Comparison of ENCODE assay signal across 4 cellular contexts in the genomic region with DNA sequence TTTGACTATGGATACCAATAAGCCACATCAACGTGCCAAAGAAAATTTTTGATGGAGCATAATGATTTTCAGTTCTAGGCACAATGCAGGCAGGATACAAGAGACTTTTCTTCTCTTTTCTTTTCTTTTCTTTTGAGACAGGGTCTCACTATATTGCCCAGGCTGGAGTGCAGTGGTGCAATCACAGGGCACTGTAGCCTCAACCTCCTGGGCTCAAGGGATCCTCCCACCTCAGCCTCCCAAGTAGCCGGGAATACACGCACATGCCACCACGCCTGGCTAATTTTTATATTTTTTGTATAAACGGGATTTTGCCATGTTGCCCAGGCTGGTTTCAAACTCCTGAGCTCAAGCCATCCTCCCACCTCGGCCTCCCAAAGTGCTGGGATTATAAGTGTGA. TPM values are rescaled to one million over a fixed set of nuclear protein-coding genes. Genes with fewer than 3 reads are reported as not detected.
"Had no signal": no experiment of that assay in that cellular context is flagged by ENCODE, and none has a peak within 500 bp of the region (broad histone marks: within the 10 kb centered on the region; RNA-seq: fewer than 3 reads in every experiment).

No MANE protein-coding gene starts in this region.

RNA-seq across cellular contexts. Expression of a gene that starts 7.4 kb away (rescaled TPM):
- total RNA-seq: HT-29, HT1080, IMR-90 had no signal
- polyA plus RNA-seq: IgD-negative memory B cell, IMR-90 had no signal

RNA-seq across cellular contexts. Expression of a gene that starts 50.2 kb away (rescaled TPM):
- total RNA-seq: HT-29, HT1080, IMR-90 had no signal
- polyA plus RNA-seq: IgD-negative memory B cell, IMR-90 had no signal
